ENCODE assay signal across 10 cellular contexts in genomic region chr3:149005424-149005823, GRCh38. TPM values are rescaled to one million over a fixed set of nuclear protein-coding genes. Genes with fewer than 3 reads are reported as not detected.
DNase-seq lines count a peak whose midpoint lies in the region; TF ChIP-seq lines count a peak whose summit lies in the region.
"Had no signal": no experiment of that assay in that cellular context is flagged by ENCODE, and none has a peak within 500 bp of the region (broad histone marks: within the 10 kb centered on the region; RNA-seq: fewer than 3 reads in every experiment).

No MANE protein-coding gene starts in this region.

- peak overlapping the region in 1 of 2 experiments; percentile 33; a peak in 1 of 4 replicates for H3K27ac ChIP-seq in SK-N-SH (ENCODE audit: low read depth in 2 of 2, low read length in 1 of 2)
- H3K27ac ChIP-seq: SJSA1 had no signal

- H3K9me3 ChIP-seq in SK-N-SH (no peaks in the 10 kb centered on the region), skeletal muscle satellite cell (replicated peaks; ENCODE audit: low read length) (no peaks in the 10 kb centered on the region)
- H3K9me3 ChIP-seq: Caco-2, SJSA1 had no signal

- H3K36me3 ChIP-seq in SK-N-SH (replicated peaks in 1 of 2; ENCODE audit: control insufficient read depth in 1 of 2, insufficient read depth in 2 of 2, low read length in 1 of 2) (peaks cover 16 to 18% of the 10 kb centered on the region in 2 experiments), skeletal muscle satellite cell (ENCODE audit: insufficient read depth, low read length) (peaks cover 17% of the 10 kb centered on the region)

- H3K27me3 ChIP-seq in SK-N-SH (ENCODE audit: insufficient read depth) (no peaks in the 10 kb centered on the region), skeletal muscle satellite cell (ENCODE audit: control insufficient read depth, insufficient read depth, low read length) (no peaks in the 10 kb centered on the region)
- H3K27me3 ChIP-seq: SJSA1 had no signal

- no peaks in the 10 kb centered on the region for H3F3A ChIP-seq in SK-N-SH (replicated peaks; ENCODE audit: insufficient read depth)

- CTCF ChIA-PET in SK-N-SH (lab: Yijun Ruan, JAX): interaction anchor here (1.0 kb wide), 1 partner anchor 13 kb away, joined by 3 read pairs; no protein-coding TSS in a partner anchor

- H3K9ac ChIP-seq in SK-N-SH (no peak overlapping the region), skeletal muscle satellite cell (ENCODE audit: low read depth, low read length) (peak overlapping the region; percentile 51)

- POLR2A ChIA-PET in SK-N-SH (lab: Yijun Ruan, JAX): no interaction called here

- DNase-seq in EL (peak; percentile 71), SK-N-SH (no peak), dedifferentiated amniotic fluid mesenchymal stem cell (ENCODE audit: extremely low spot score) (peak; percentile 63), NCI-H1048 (lab: John Stamatoyannopoulos, UW) (no peak), NCI-H345 treated with DMSO at 0.1 percent for 48 hours (lab: John Stamatoyannopoulos, UW; ENCODE audit: unreplicated experiment) (no peak), glomerular visceral epithelial cell (ENCODE audit: extremely low spot score) (no peak)
- DNase-seq: Caco-2, GOT3 had no signal

- no peak for TF ChIP-seq CTCF in SK-N-SH (IDR thresholded peaks at IDR 0.05)

- no peak overlapping the region for H3K4me2 ChIP-seq in SK-N-SH
- H3K4me2 ChIP-seq in skeletal muscle satellite cell (ENCODE audit: low read length): no peak overlapping the region

- no peaks in the 10 kb centered on the region for H3K79me2 ChIP-seq in SK-N-SH (ENCODE audit: insufficient read depth)

- no peaks in the 10 kb centered on the region for H3K9me2 ChIP-seq in SK-N-SH

- TF ChIP-seq EP300 in SK-N-SH (IDR thresholded peaks at IDR 0.05; ENCODE audit: borderline replicate concordance in 1 of 2, low read depth in 1 of 2, low read length in 1 of 2): no peak

- H3K4me1 ChIP-seq in SK-N-SH (ENCODE audit: control insufficient read depth in 1 of 2, insufficient read depth in 2 of 2, low read depth in 1 of 2, low read length in 1 of 2): no peaks in the 10 kb centered on the region; a peak in 3 of 4 replicates
- H3K4me1 ChIP-seq in skeletal muscle satellite cell (ENCODE audit: control insufficient read depth, insufficient read depth, low read length): peaks cover 24% of the 10 kb centered on the region
- H3K4me1 ChIP-seq: Caco-2, SJSA1 had no signal

- H4K20me1 ChIP-seq in SK-N-SH (ENCODE audit: insufficient read depth): no peaks in the 10 kb centered on the region

- TF ChIP-seq RAD21 in SK-N-SH (IDR thresholded peaks at IDR 0.05; ENCODE audit: low read length): no peak

- WGBS in SK-N-SH (ENCODE audit: low lambda C conversion rate): 50% methylated on average over 1 of the region's 1 CpG

- H2AFZ ChIP-seq in SK-N-SH (ENCODE audit: low read depth): no peak overlapping the region

- H3K4me3 ChIP-seq in SK-N-SH (ENCODE audit: low read depth in 2 of 2, low read length in 1 of 2): no peak overlapping the region
- H3K4me3 ChIP-seq in skeletal muscle satellite cell (ENCODE audit: low read length): no peak overlapping the region
- H3K4me3 ChIP-seq: SJSA1 had no signal

TF ChIP-seq in SK-N-SH, 30 proteins besides CTCF, POLR2A, EP300 and RAD21:
- TF ChIP-seq FOSL2 (IDR thresholded peaks at IDR 0.05; ENCODE audit: borderline replicate concordance, low read depth) (peak; percentile 12; the same call in 1 of the 2 replicates), TEAD4 (IDR thresholded peaks at IDR 0.05; ENCODE audit: borderline replicate concordance, insufficient read depth) (peak; percentile 66; the same call in 1 of the 2 replicates), TCF12 (IDR thresholded peaks at IDR 0.05) (peak; percentile 35; the same call in 1 of the 2 replicates), SIN3A (IDR thresholded peaks at IDR 0.05; ENCODE audit: borderline replicate concordance, low read depth, low read length) (no peak)
TF ChIP-seq in SK-N-SH: peak in this region for 3.

RNA-seq across cellular contexts. Expression of gene GYG1, which starts 14.1 kb away (rescaled TPM):
- polyA plus RNA-seq in SK-N-SH (2012; rRNA removed): 16.8 and 21.7 TPM in 2 replicates
- polyA plus RNA-seq in SK-N-SH (2012; cell fraction: cytosol; rRNA removed): 21.0 and 23.2 TPM in 2 replicates
- polyA plus RNA-seq in SK-N-SH (2012; cell fraction: nucleus; rRNA removed): 8.8 and 20.0 TPM in 2 replicates
- total RNA-seq in skeletal muscle satellite cell (2012; rRNA removed): 30.2 and 31.7 TPM in 2 replicates

Comparison
In these comparisons a context has a peak if more than half of its experiments do, and no peak if none do; other contexts are left out.
1. DNase-seq: peak in EL (single experiment) and dedifferentiated amniotic fluid mesenchymal stem cell (single experiment); none in SK-N-SH (single experiment), NCI-H1048 (single experiment), NCI-H345 treated with DMSO at 0.1 percent for 48 hours (single experiment) and glomerular visceral epithelial cell (single experiment).